12 cellular contexts compared by ENCODE assay signal in the genomic region with DNA sequence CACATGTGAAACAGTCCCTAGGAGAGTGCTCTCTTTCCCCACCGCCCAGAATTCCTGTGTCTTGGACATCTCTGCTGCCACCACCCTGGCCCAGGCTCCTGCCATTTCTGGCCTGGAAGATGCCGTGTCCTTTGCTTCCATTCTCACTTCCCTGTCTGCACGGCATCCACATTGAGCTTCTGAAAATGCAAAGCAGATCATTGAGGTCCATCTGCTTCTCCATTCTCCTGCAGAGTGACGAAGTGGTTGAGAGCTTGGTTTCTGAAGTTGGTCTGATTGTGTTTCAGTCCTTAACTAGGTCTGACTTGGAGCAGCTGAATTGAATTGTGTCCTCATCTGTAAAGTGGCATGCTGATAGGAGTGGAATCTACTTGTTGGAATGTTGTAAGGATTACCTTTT.
DNase-seq lines count a peak whose midpoint lies in the region; ATAC-seq and TF ChIP-seq lines count a peak whose summit lies in the region.
"Had no signal": no experiment of that assay in that cellular context is flagged by ENCODE, and none has a peak within 500 bp of the region (broad histone marks: within the 10 kb centered on the region; RNA-seq: fewer than 3 reads in every experiment).

No MANE protein-coding gene starts in this region.

- no peaks in the 10 kb centered on the region for H3K9me3 ChIP-seq in MG63

- no peaks in the 10 kb centered on the region for H3K36me3 ChIP-seq in MG63

- peaks cover 82% of the 10 kb centered on the region for H3K4me1 Mint-ChIP-seq in activated B cell treated with CpG ODN at 0.5 μM for 24 hours
- H3K4me1 Mint-ChIP-seq in MCF 10A (ENCODE audit: insufficient read depth, unreplicated experiment) = no peaks in the 10 kb centered on the region

- intact Hi-C loops in activated B cell treated with CpG ODN at 0.5 μM for 24 hours (cut with micrococcal nuclease) = loop anchor here (1.0 kb wide), 1 partner anchor 13 kb away; no protein-coding TSS in a partner anchor
- intact Hi-C loops in MCF 10A (cut with micrococcal nuclease) = no loop called here

- H3K4me3 ChIP-seq in MG63 = no peak overlapping the region
- H3K4me3 ChIP-seq: hepatocyte had no signal

- TF ChIP-seq CTCF in GM20000 (IDR thresholded peaks at IDR 0.05; ENCODE audit: extremely low read depth, missing control alignments) (no peak), activated B cell treated with CpG ODN at 0.5 μM for 24 hours (IDR thresholded peaks at IDR 0.05) (no peak), MCF 10A (IDR thresholded peaks at IDR 0.05; ENCODE audit: unreplicated experiment) (no peak)

- BruUV-seq in MCF 10A (replicated peaks; lab: Mats Ljungman, UMichigan) = no TSS peak

- H3K27ac Mint-ChIP-seq in activated B cell treated with CpG ODN at 0.5 μM for 24 hours (peak overlapping the region; percentile 79), MCF 10A (ENCODE audit: low read depth, unreplicated experiment) (no peak overlapping the region)

- no peaks in the 10 kb centered on the region for H3K27me3 ChIP-seq in MG63
- H3K27me3 ChIP-seq: hepatocyte had no signal

- CTCF ChIA-PET in activated B cell treated with CpG ODN at 0.5 μM for 24 hours (lab: Charles Lee) (interaction anchor here (0.9 to 2.1 kb wide), 5 partner anchors 26 to 268 kb away, joined by 3 to 11 read pairs (median 4); no protein-coding TSS in a partner anchor), MCF 10A (lab: Yijun Ruan, JAX) (no interaction called here)

- H3K36me3 Mint-ChIP-seq in activated B cell treated with CpG ODN at 0.5 μM for 24 hours (ENCODE audit: low read depth) = peaks cover 28% of the 10 kb centered on the region
- no peaks in the 10 kb centered on the region for H3K36me3 Mint-ChIP-seq in MCF 10A (ENCODE audit: insufficient read depth, unreplicated experiment)
- H3K36me3 Mint-ChIP-seq: natural killer cell had no signal

- peak overlapping the region; percentile 0 for H3K4me3 Mint-ChIP-seq in activated B cell treated with CpG ODN at 0.5 μM for 24 hours
- no peak overlapping the region for H3K4me3 Mint-ChIP-seq in MCF 10A (ENCODE audit: unreplicated experiment)
- H3K4me3 Mint-ChIP-seq: natural killer cell had no signal

- ATAC-seq in GM18502 (IDR thresholded peaks at IDR 0.05; ENCODE audit: poor library complexity, unreplicated experiment) (peak; percentile 87), HG03066 (IDR thresholded peaks at IDR 0.05; ENCODE audit: low read depth, unreplicated experiment) (peak; percentile 68), activated B cell treated with CpG ODN at 0.5 μM for 24 hours (ENCODE audit: low read depth) (peak; percentile 49)
- ATAC-seq: natural killer cell had no signal

- H3K27me3 Mint-ChIP-seq in activated B cell treated with CpG ODN at 0.5 μM for 24 hours (no peaks in the 10 kb centered on the region), MCF 10A (ENCODE audit: insufficient read depth, unreplicated experiment) (no peaks in the 10 kb centered on the region)

- H3K9me3 Mint-ChIP-seq in activated B cell treated with CpG ODN at 0.5 μM for 24 hours (no peaks in the 10 kb centered on the region), MCF 10A (ENCODE audit: unreplicated experiment) (no peaks in the 10 kb centered on the region)

- DNase-seq in GM20000 (ENCODE audit: low spot score) = peak; percentile 45
- no peak for DNase-seq in activated B cell treated with CpG ODN at 0.5 μM for 24 hours
- no peak for DNase-seq in MCF 10A (ENCODE audit: unreplicated experiment)
- DNase-seq in AG08395 (ENCODE audit: low spot score) = no peak
- no peak for DNase-seq in cerebellar cortex (ENCODE audit: low spot score)
- no peak for DNase-seq in MG63
- DNase-seq: DMS79; natural killer cell; stimulated activated CD4-positive, alpha-beta T cell treated with anti-CD3 and anti-CD28 coated beads, Interleukin-2, amount 100 ng/mL, for 48 hours had no signal

- POLR2A ChIA-PET in activated B cell treated with CpG ODN at 0.5 μM for 24 hours (lab: Charles Lee) (interaction anchor here (0.9 to 2.0 kb wide), 8 partner anchors 9 to 120 kb away, joined by 3 to 11 read pairs (median 5); partner anchors contain the start of gene MGAT5), MCF 10A (lab: Yijun Ruan, JAX) (interaction anchor here (1.0 kb wide), 1 partner anchor 23 kb away, joined by 3 read pairs; no protein-coding TSS in a partner anchor)
